Comparison of ENCODE assay signal across 25 cellular contexts in the genomic region with DNA sequence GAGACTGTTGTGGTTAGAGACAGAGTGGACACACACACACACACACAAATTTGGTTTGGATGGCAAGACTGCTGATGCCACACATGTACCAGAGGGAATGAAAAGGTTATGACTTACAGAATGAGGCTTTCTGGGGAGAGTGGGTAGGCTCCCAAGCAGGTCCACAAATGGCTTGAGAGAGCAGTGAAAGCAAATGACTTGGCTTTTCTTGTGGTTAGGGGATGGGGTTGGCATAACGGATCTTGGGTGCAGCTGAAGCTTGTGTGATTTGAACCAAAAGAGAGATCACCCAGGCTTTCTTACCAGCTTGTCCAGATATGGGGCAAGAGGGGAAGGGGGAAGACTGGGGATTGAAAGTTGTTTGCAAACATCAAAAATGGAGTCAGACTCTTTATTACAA.
"Had no signal": no experiment of that assay in that cellular context is flagged by ENCODE, and none has a peak within 500 bp of the region (broad histone marks: within the 10 kb centered on the region; RNA-seq: fewer than 3 reads in every experiment).

No MANE protein-coding gene starts in this region.

- DNase-seq: activated CD4-positive, alpha-beta memory T cell treated with anti-CD3 and anti-CD28 coated beads, Interleukin-2, amount 10 ng/mL, durations not matched to agents 7 days and 5 days; activated CD4-positive, alpha-beta T cell treated with anti-CD3 and anti-CD28 coated beads for 1 hour; activated CD4-positive, alpha-beta T cell treated with anti-CD3 and anti-CD28 coated beads for 4 hours; activated CD4-positive, alpha-beta T cell treated with anti-CD3 and anti-CD28 coated beads, Interleukin-2, amount 10 ng/mL, durations not matched to agents 7 days and 5 days; activated CD4-positive, alpha-beta T cell treated with anti-CD3 and anti-CD28 coated beads, Interleukin-2, amount 50 U/mL, for 4 hours; activated CD8-positive, alpha-beta memory T cell treated with anti-CD3 and anti-CD28 coated beads, Interleukin-2, amount 50 U/mL, for 48 hours; activated gamma-delta T cell; activated naive CD4-positive, alpha-beta T cell; activated naive CD4-positive, alpha-beta T cell treated with anti-CD3 and anti-CD28 coated beads, Interleukin-2, amount 10 ng/mL, durations not matched to agents 7 days and 5 days; activated naive CD8-positive, alpha-beta T cell treated with anti-CD3 and anti-CD28 coated beads, Interleukin-2, amount 10 ng/mL, durations not matched to agents 7 days and 5 days; activated T-cell treated with anti-CD3 and anti-CD28 coated beads for 4 hours; activated T-cell treated with anti-CD3 and anti-CD28 coated beads, Interleukin-2, amount 50 U/mL, for 24 hours; activated T-cell treated with anti-CD3 and anti-CD28 coated beads, Interleukin-2, amount 50 U/mL, for 72 hours; central memory CD4-positive, alpha-beta T cell; cerebellar nuclear complex; colonic mucosa; effector CD8-positive, alpha-beta T cell; foreskin fibroblast; heart left ventricle; T-helper 2 cell had no signal

- H3K9me3 ChIP-seq: ascending aorta, breast epithelium, colonic mucosa had no signal

- H3K27me3 ChIP-seq: ascending aorta, breast epithelium, cardiac muscle cell, colonic mucosa had no signal

- H3K4me1 ChIP-seq: ascending aorta, breast epithelium, colonic mucosa, heart left ventricle had no signal

- ATAC-seq: activated naive CD4-positive, alpha-beta T cell treated with anti-CD3 and anti-CD28 coated beads, Interleukin-2, amount 50 U/mL, for 72 hours; activated T-cell treated with anti-CD3 and anti-CD28 coated beads, Interleukin-2, amount 50 U/mL, for 72 hours; heart left ventricle had no signal

- H3K27ac ChIP-seq: ascending aorta, breast epithelium, cardiac muscle cell, colonic mucosa, epithelial cell of prostate, heart left ventricle had no signal

- H3K36me3 ChIP-seq: ascending aorta, breast epithelium, cardiac muscle cell, colonic mucosa, heart left ventricle had no signal

- H3K4me3 ChIP-seq: ascending aorta, breast epithelium, cardiac muscle cell, colonic mucosa, heart left ventricle had no signal
